Comparison of ENCODE assay signal across 16 cellular contexts in the genomic region with DNA sequence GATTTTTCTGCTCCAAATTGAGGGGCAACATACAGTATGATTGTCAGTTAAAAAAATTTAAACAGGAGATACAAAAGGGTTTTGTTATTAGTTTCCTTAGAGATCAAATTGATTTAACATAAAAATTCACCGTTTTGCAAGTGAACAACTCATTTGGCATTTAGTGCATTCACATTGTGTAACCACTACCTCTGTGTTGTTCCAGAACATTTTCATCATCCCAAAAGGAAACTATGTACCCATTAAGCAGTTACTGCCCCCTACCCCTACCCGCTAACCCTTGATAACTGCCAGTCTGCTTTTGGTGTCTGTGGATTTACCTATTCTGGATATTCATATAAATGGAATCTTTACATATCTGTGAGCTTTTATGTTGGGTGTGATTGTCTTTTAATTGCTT. TPM values are rescaled to one million over a fixed set of nuclear protein-coding genes. Genes with fewer than 3 reads are reported as not detected.
A peak's percentile ranks its signal among the peaks of the same experiment; 100 is the strongest.
DNase-seq lines count a peak whose midpoint lies in the region; ATAC-seq and TF ChIP-seq lines count a peak whose summit lies in the region.
"Had no signal": no experiment of that assay in that cellular context is flagged by ENCODE, and none has a peak within 500 bp of the region (broad histone marks: within the 10 kb centered on the region; RNA-seq: fewer than 3 reads in every experiment).

No MANE protein-coding gene starts in this region.

- H3K36me3 ChIP-seq in heart right ventricle (peaks cover 0 to 16% (median 0%) of the 10 kb centered on the region in 9 donors), iPS-20b (ENCODE audit: insufficient read depth, low read depth, low read length) (peaks cover 16% of the 10 kb centered on the region; the same call in 1 of the 2 replicates), uterus (no peaks in the 10 kb centered on the region), stomach (peaks cover 0 to 19% (median 8%) of the 10 kb centered on the region in 4 donors)
- H3K36me3 ChIP-seq: tibial artery had no signal

- in situ Hi-C loops in astrocyte of the spinal cord (cut with HindIII; ENCODE audit: low sequenced_read_pairs), result no loop called here

- TF ChIP-seq POLR2A in uterus (IDR thresholded peaks at IDR 0.05), result no peak
- no peak for TF ChIP-seq POLR2A in stomach (IDR thresholded peaks at IDR 0.05)

- peaks cover 3 to 93% (median 64%) of the 10 kb centered on the region in 9 donors for H3K4me1 ChIP-seq in heart right ventricle
- peaks cover 29% of the 10 kb centered on the region for H3K4me1 ChIP-seq in iPS-20b (ENCODE audit: insufficient read depth, low read length)
- peaks cover 0 to 33% of the 10 kb centered on the region in 2 donors for H3K4me1 ChIP-seq in uterus
- peaks cover 10 to 79% (median 55%) of the 10 kb centered on the region in 4 donors for H3K4me1 ChIP-seq in stomach

- no peaks in the 10 kb centered on the region for H3K27me3 ChIP-seq in heart right ventricle
- no peaks in the 10 kb centered on the region for H3K27me3 ChIP-seq in iPS-20b (ENCODE audit: insufficient read depth, low read length)
- H3K27me3 ChIP-seq in uterus, result no peaks in the 10 kb centered on the region
- H3K27me3 ChIP-seq in stomach, result no peaks in the 10 kb centered on the region
- H3K27me3 ChIP-seq: dorsolateral prefrontal cortex, foreskin keratinocyte, tibial artery had no signal

- TF ChIP-seq CTCF in heart right ventricle (IDR thresholded peaks at IDR 0.05), result no peak
- TF ChIP-seq CTCF in astrocyte of the spinal cord (IDR thresholded peaks at IDR 0.05; ENCODE audit: low read depth, low read length), result no peak
- no peak for TF ChIP-seq CTCF in uterus (IDR thresholded peaks at IDR 0.05)
- TF ChIP-seq CTCF in stomach (IDR thresholded peaks at IDR 0.05), result no peak

- H3K9me3 Mint-ChIP-seq in natural killer cell treated with Interleukin-12 subunit alpha and Interleukin-12 subunit beta and Interleukin-15 and Interleukin-18, amount 100 ng/mL, for 72 hours, result no peaks in the 10 kb centered on the region

- DNase-seq in heart right ventricle (no peak), cardiac septum (ENCODE audit: low spot score) (no peak), astrocyte of the spinal cord (ENCODE audit: low read depth, low spot score) (peak; percentile 30), uterus (no peak), stomach (no peak)
- DNase-seq in natural killer cell treated with Interleukin-12 subunit alpha and Interleukin-12 subunit beta and Interleukin-15 and Interleukin-18, amount 100 ng/mL, for 72 hours (ENCODE audit: low spot score), result no peak
- DNase-seq: activated CD4-positive, alpha-beta T cell treated with anti-CD3 and anti-CD28 coated beads, Interleukin-2, amount 50 U/mL, for 1 hour; Calu3; dorsolateral prefrontal cortex; islet precursor cell; NCI-H1092 treated with DMSO at 0.1 percent for 48 hours; stimulated activated CD4-positive, alpha-beta T cell treated with anti-CD3 and anti-CD28 coated beads, Interleukin-2, amount 100 ng/mL, for 24 hours; tibial artery had no signal

- H3K27me3 Mint-ChIP-seq in natural killer cell treated with Interleukin-12 subunit alpha and Interleukin-12 subunit beta and Interleukin-15 and Interleukin-18, amount 100 ng/mL, for 72 hours, result no peaks in the 10 kb centered on the region

- peaks cover 44 to 45% of the 10 kb centered on the region in 2 donors for H3K4me1 Mint-ChIP-seq in natural killer cell treated with Interleukin-12 subunit alpha and Interleukin-12 subunit beta and Interleukin-15 and Interleukin-18, amount 100 ng/mL, for 72 hours (ENCODE audit: low read depth in 2 of 2)

- H3K27ac Mint-ChIP-seq in natural killer cell treated with Interleukin-12 subunit alpha and Interleukin-12 subunit beta and Interleukin-15 and Interleukin-18, amount 100 ng/mL, for 72 hours, result no peak overlapping the region

- H3K9me3 ChIP-seq in heart right ventricle (no peaks in the 10 kb centered on the region), iPS-20b (ENCODE audit: insufficient read depth, low read depth, low read length) (no peaks in the 10 kb centered on the region), uterus (no peaks in the 10 kb centered on the region), stomach (no peaks in the 10 kb centered on the region)
- H3K9me3 ChIP-seq: tibial artery had no signal

- ATAC-seq in heart right ventricle (peak in 1 of 8 donors; percentile 28), GM18517 (IDR thresholded peaks at IDR 0.05; ENCODE audit: unreplicated experiment) (no peak)
- no peak for ATAC-seq in natural killer cell treated with Interleukin-12 subunit alpha and Interleukin-12 subunit beta and Interleukin-15 and Interleukin-18, amount 100 ng/mL, for 72 hours
- ATAC-seq: foreskin keratinocyte had no signal

- H3K9ac ChIP-seq in iPS-20b (ENCODE audit: low read depth, low read length), result no peak overlapping the region

- no peak for TF ChIP-seq EP300 in stomach (IDR thresholded peaks at IDR 0.05)

- H3K27ac ChIP-seq in heart right ventricle, result peak overlapping the region in 7 of 10 donors; percentile 2 to 79 (median 70)
- no peak overlapping the region for H3K27ac ChIP-seq in iPS-20b (ENCODE audit: low read length)
- H3K27ac ChIP-seq in uterus, result peak overlapping the region; percentile 63
- peak overlapping the region in 2 of 5 donors; percentile 49 to 73 for H3K27ac ChIP-seq in stomach
- H3K27ac ChIP-seq: foreskin keratinocyte, tibial artery had no signal

- no peak overlapping the region for H3K4me3 Mint-ChIP-seq in natural killer cell treated with Interleukin-12 subunit alpha and Interleukin-12 subunit beta and Interleukin-15 and Interleukin-18, amount 100 ng/mL, for 72 hours

- no peak overlapping the region for H3K4me3 ChIP-seq in heart right ventricle
- no peak overlapping the region for H3K4me3 ChIP-seq in astrocyte of the spinal cord (ENCODE audit: low read depth, low read length)
- H3K4me3 ChIP-seq in iPS-20b (ENCODE audit: low read length), result peak overlapping the region; percentile 25; the same call in 1 of the 2 replicates
- no peak overlapping the region for H3K4me3 ChIP-seq in uterus
- H3K4me3 ChIP-seq in stomach, result no peak overlapping the region
- H3K4me3 ChIP-seq: dorsolateral prefrontal cortex, tibial artery had no signal

- intact Hi-C loops in heart right ventricle (cut with DNase I) (no loop called here), cardiac septum (cut with DNase I) (no loop called here), uterus (cut with DNase I; ENCODE audit: low total_unique reads) (no loop called here), stomach (cut with DNase I; ENCODE audit: low total_unique reads) (no loop called here)

- WGBS in heart right ventricle, 2 donors, result 66 to 82% methylated on average over 2 of the region's 2 CpGs
- WGBS in stomach, 5 donors, result 54 to 81% (median 76%) methylated on average over 2 of the region's 2 CpGs

- no peaks in the 10 kb centered on the region for H3K36me3 Mint-ChIP-seq in natural killer cell treated with Interleukin-12 subunit alpha and Interleukin-12 subunit beta and Interleukin-15 and Interleukin-18, amount 100 ng/mL, for 72 hours

RNA-seq across cellular contexts. Expression of a gene that starts 3.1 kb away (rescaled TPM):
- total RNA-seq in heart right ventricle (10 to 100 TPM; 21.5 to 33.2 (median 28.3) TPM), cardiac septum (25.7 TPM), uterus (10 to 100 TPM; 14.9 to 55.3 (median 28.3) TPM), stomach (10 to 100 TPM in 4 of 5 donors, 1 to 10 TPM in 1; 9.3 to 63.7 (median 11.6) TPM)
- polyA plus RNA-seq in heart right ventricle (10 to 100 TPM; 13.0 to 14.6 TPM), stomach (10 to 100 TPM in 1 of 3 donors, 1 to 10 TPM in 2; 7.0 to 15.0 (median 9.1) TPM)
- 10 to 100 TPM; 13.0 to 16.6 TPM for total RNA-seq in natural killer cell treated with Interleukin-12 subunit alpha and Interleukin-12 subunit beta and Interleukin-15 and Interleukin-18, amount 100 ng/mL, for 72 hours
